ENCODE assay signal across 8 cellular contexts in genomic region chr9:36151306-36152210, GRCh38. TPM values are rescaled to one million over a fixed set of nuclear protein-coding genes. Genes with fewer than 3 reads are reported as not detected.
DNase-seq lines count a peak whose midpoint lies in the region; ATAC-seq, FAIRE-seq and TF ChIP-seq lines count a peak whose summit lies in the region.

No MANE protein-coding gene starts in this region.

- peak overlapping the region; percentile 95 for H3K27ac Mint-ChIP-seq in activated T-cell treated with anti-CD3 and anti-CD28 coated beads, Interleukin-2, amount 50 U/mL, for 24 hours

- peak; percentile 70 for DNase-seq in GM12892 (ENCODE audit: insufficient read length)
- DNase-seq in NOMO-1 treated with dmso at 0.1 percent for 144 hours (lab: John Stamatoyannopoulos, UW; ENCODE audit: unreplicated experiment) = peak; percentile 95
- peak; percentile 88 for DNase-seq in activated T-cell treated with anti-CD3 and anti-CD28 coated beads, Interleukin-2, amount 50 U/mL, for 24 hours
- peak; percentile 94 for DNase-seq in cardiac septum (ENCODE audit: low spot score)
- DNase-seq in stimulated activated CD4-positive, alpha-beta T cell treated with anti-CD3 and anti-CD28 coated beads, Interleukin-1b, Interleukin-23, amount 100 ng/mL, for 48 hours = peak; percentile 89
- DNase-seq in NCI-H1092 (lab: John Stamatoyannopoulos, UW) = no peak
- no peak for DNase-seq in kidney glomerular epithelial cell (lab: John Stamatoyannopoulos, UW)

- peaks cover 23% of the 10 kb centered on the region for H3K36me3 Mint-ChIP-seq in activated T-cell treated with anti-CD3 and anti-CD28 coated beads, Interleukin-2, amount 50 U/mL, for 24 hours (ENCODE audit: low read depth)

- peaks cover 75% of the 10 kb centered on the region for H3K4me1 Mint-ChIP-seq in activated T-cell treated with anti-CD3 and anti-CD28 coated beads, Interleukin-2, amount 50 U/mL, for 24 hours (ENCODE audit: low read depth)

- peak; percentile 66; the same call in 1 of the 2 replicates for TF ChIP-seq POLR2A in GM12892 (IDR thresholded peaks at IDR 0.05; ENCODE audit: low read depth, low read length)

- ATAC-seq in HG02678 (IDR thresholded peaks at IDR 0.05; ENCODE audit: unreplicated experiment) = peak; percentile 86

- intact Hi-C loops in cardiac septum (cut with DNase I) = no loop called here

- H3K4me3 Mint-ChIP-seq in activated T-cell treated with anti-CD3 and anti-CD28 coated beads, Interleukin-2, amount 50 U/mL, for 24 hours = peak overlapping the region; percentile 75

- H3K9me3 Mint-ChIP-seq in activated T-cell treated with anti-CD3 and anti-CD28 coated beads, Interleukin-2, amount 50 U/mL, for 24 hours = peaks cover 2% of the 10 kb centered on the region

- FAIRE-seq in GM12892 (lab: Jason Lieb, UNC) = peak; percentile 90

- H3K27me3 Mint-ChIP-seq in activated T-cell treated with anti-CD3 and anti-CD28 coated beads, Interleukin-2, amount 50 U/mL, for 24 hours = no peaks in the 10 kb centered on the region

RNA-seq across cellular contexts. Expression of gene GLIPR2, which starts 15.0 kb away (rescaled TPM):
- polyA plus RNA-seq in GM12892 (2012; ENCODE audit: missing spikeins) = 4.0 TPM
- 6.6 TPM for total RNA-seq in cardiac septum

RNA-seq across cellular contexts. Expression of gene CCIN, which starts 17.6 kb away (rescaled TPM):
- polyA plus RNA-seq in GM12892 (2012; ENCODE audit: missing spikeins) = not detected
- 0.16 TPM for total RNA-seq in cardiac septum

RNA-seq across cellular contexts. Expression of gene CLTA, which starts 39.2 kb away (rescaled TPM):
- 157 TPM for polyA plus RNA-seq in GM12892 (2012; ENCODE audit: missing spikeins)
- total RNA-seq in cardiac septum = 58.3 TPM

Comparison
In these comparisons a context has a peak if more than half of its experiments do, and no peak if none do; other contexts are left out.
1. DNase-seq: peak in GM12892 (single experiment), NOMO-1 treated with dmso at 0.1 percent for 144 hours (single experiment), activated T-cell treated with anti-CD3 and anti-CD28 coated beads, Interleukin-2, amount 50 U/mL, for 24 hours (single experiment), cardiac septum (single experiment) and stimulated activated CD4-positive, alpha-beta T cell treated with anti-CD3 and anti-CD28 coated beads, Interleukin-1b, Interleukin-23, amount 100 ng/mL, for 48 hours (single experiment); none in NCI-H1092 (single experiment) and kidney glomerular epithelial cell (single experiment).